ENCODE assay signal across 14 cellular contexts in the genomic region with DNA sequence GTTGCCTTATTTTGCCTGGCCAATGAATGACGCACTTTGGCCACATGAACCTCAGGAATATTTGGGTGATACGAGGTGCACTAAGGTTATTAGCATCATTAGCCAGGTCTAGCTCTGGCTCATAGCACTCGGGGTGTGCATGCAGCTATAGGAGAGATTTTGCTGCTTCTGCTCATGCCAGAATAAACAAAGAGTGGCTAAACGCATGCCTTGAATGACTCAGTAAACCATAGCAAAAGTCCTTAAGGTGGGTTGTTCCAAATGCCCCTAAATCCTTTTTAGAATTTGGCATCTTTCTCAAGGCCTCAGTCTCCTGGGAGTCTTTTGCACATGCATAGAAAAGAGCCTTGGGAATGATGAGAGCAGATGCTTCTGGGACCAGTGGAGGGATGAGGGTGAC.
"Had no signal": no experiment of that assay in that cellular context is flagged by ENCODE, and none has a peak within 500 bp of the region (broad histone marks: within the 10 kb centered on the region; RNA-seq: fewer than 3 reads in every experiment).

No MANE protein-coding gene starts in this region.

- ATAC-seq: activated CD4-positive, CD25-positive, alpha-beta regulatory T cell treated with anti-CD3 and anti-CD28 coated beads, Interleukin-2, amount 50 U/mL, for 24 hours; gastroesophageal sphincter had no signal

- H3K27ac Mint-ChIP-seq: naive B cell; stimulated activated naive CD8-positive, alpha-beta T cell treated with anti-CD3 and anti-CD28 coated beads, Interleukin-15, amount 100 ng/mL, for 72 hours had no signal

- H3K4me3 Mint-ChIP-seq: naive B cell; stimulated activated naive CD8-positive, alpha-beta T cell treated with anti-CD3 and anti-CD28 coated beads, Interleukin-15, amount 100 ng/mL, for 72 hours had no signal

- H3K9me3 Mint-ChIP-seq: stimulated activated naive CD8-positive, alpha-beta T cell treated with anti-CD3 and anti-CD28 coated beads, Interleukin-15, amount 100 ng/mL, for 72 hours had no signal

- H3K79me2 ChIP-seq: parathyroid adenoma had no signal

- H3K4me1 ChIP-seq: gastroesophageal sphincter, parathyroid adenoma, uterus had no signal

- H3K36me3 Mint-ChIP-seq: naive B cell had no signal

- H2AFZ ChIP-seq: parathyroid adenoma had no signal

- H3K4me3 ChIP-seq: coronary artery, gastroesophageal sphincter, lung, skin epidermis, thoracic aorta, uterus had no signal

- H3K27ac ChIP-seq: gastroesophageal sphincter, parathyroid adenoma, skin epidermis, uterus had no signal

- H3K27me3 ChIP-seq: gastroesophageal sphincter, uterus had no signal

- DNase-seq: activated naive CD4-positive, alpha-beta T cell treated with anti-CD3 and anti-CD28 coated beads, Interleukin-2, amount 50 U/mL, for 16 hours; anterior cingulate cortex; effector CD8-positive, alpha-beta T cell; naive B cell; stimulated activated CD4-positive, alpha-beta T cell treated with anti-CD3 and anti-CD28 coated beads, Interleukin-4, amount 100 ng/mL, for 4 hours; stimulated activated naive CD8-positive, alpha-beta T cell treated with anti-CD3 and anti-CD28 coated beads, Interleukin-15, amount 100 ng/mL, for 72 hours; uterus had no signal

- H3K36me3 ChIP-seq: uterus had no signal

- H3K9ac ChIP-seq: parathyroid adenoma had no signal

- H3K9me3 ChIP-seq: gastroesophageal sphincter, thoracic aorta, uterus had no signal
